In the genomic region with DNA sequence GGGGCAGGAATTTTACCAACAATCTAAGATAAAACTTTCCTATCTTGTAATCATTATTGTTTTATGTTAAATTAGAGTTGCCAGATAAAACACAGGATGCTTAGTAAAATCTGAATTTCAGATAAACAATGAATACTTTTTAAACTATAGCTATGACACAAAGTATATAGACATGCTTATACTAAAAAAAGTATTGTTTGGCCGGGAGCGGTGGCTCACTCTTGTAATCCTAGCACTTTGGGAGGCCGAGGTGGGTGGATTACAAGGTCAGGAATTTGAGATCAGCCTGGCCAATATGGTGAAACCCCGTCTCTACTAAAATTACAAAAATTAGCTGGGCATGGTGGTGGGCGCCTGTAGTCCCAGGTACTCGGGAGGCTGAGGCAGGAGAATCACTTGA, we compare ENCODE assay signal across 8 cellular contexts. TPM values are rescaled to one million over a fixed set of nuclear protein-coding genes. Genes with fewer than 3 reads are reported as not detected.
DNase-seq lines count a peak whose midpoint lies in the region; ATAC-seq and TF ChIP-seq lines count a peak whose summit lies in the region.
"Not testable (repeated sequence)": the region's sequence is repeated elsewhere in the genome, so short reads cannot be mapped to it uniquely, and the experiment has no call there.
"Had no signal": no experiment of that assay in that cellular context is flagged by ENCODE, and none has a peak within 500 bp of the region (broad histone marks: within the 10 kb centered on the region; RNA-seq: fewer than 3 reads in every experiment).

No MANE protein-coding gene starts in this region.

- H3K27me3 Mint-ChIP-seq in HFFc6 (ENCODE audit: insufficient read depth); activated CD4-positive, alpha-beta T cell treated with anti-CD3 and anti-CD28 coated beads for 36 hours; chondrocyte (ENCODE audit: low read depth): not testable (repeated sequence)
- H3K27me3 Mint-ChIP-seq in activated T-helper 2 cell treated with anti-CD3 and anti-CD28 coated beads, Interferon-gamma antibody, Interleukin-2, Interleukin-4, amounts not matched to agents 10 μg/mL and 5 μg/mL and 100 μg/mL, durations not matched to agents 14 hours and 24 hours and 36 hours (ENCODE audit: low read depth): peaks cover 14% of the 10 kb centered on the region

- not testable (repeated sequence) for H3K4me2 ChIP-seq in SK-N-SH; skeletal muscle satellite cell (ENCODE audit: low read length)

- H3K4me1 ChIP-seq in SK-N-SH (ENCODE audit: control insufficient read depth in 1 of 2, insufficient read depth in 2 of 2, low read depth in 1 of 2, low read length in 1 of 2): peaks cover 0 to 21% of the 10 kb centered on the region in 2 experiments; a peak in 3 of 4 replicates
- peaks cover 59% of the 10 kb centered on the region for H3K4me1 ChIP-seq in skeletal muscle satellite cell (ENCODE audit: control insufficient read depth, insufficient read depth, low read length)

- H3K27me3 ChIP-seq in SK-N-SH (ENCODE audit: insufficient read depth); skeletal muscle satellite cell (ENCODE audit: control insufficient read depth, insufficient read depth, low read length): not testable (repeated sequence)

- WGBS in SK-N-SH (ENCODE audit: low lambda C conversion rate): 95% methylated on average over 6 of the region's 6 CpGs

- not testable (repeated sequence) for H3K9me3 Mint-ChIP-seq in HFFc6; activated CD4-positive, alpha-beta T cell treated with anti-CD3 and anti-CD28 coated beads for 36 hours (ENCODE audit: low read depth); activated T-helper 2 cell treated with anti-CD3 and anti-CD28 coated beads, Interferon-gamma antibody, Interleukin-2, Interleukin-4, amounts not matched to agents 10 μg/mL and 5 μg/mL and 100 μg/mL, durations not matched to agents 14 hours and 24 hours and 36 hours; chondrocyte (ENCODE audit: low read depth)

- H3K9me2 ChIP-seq in SK-N-SH: not testable (repeated sequence)

- TF ChIP-seq EP300 in SK-N-SH (IDR thresholded peaks at IDR 0.05; ENCODE audit: borderline replicate concordance in 1 of 2, low read depth in 1 of 2, low read length in 1 of 2): not testable (repeated sequence)

- CTCF ChIA-PET in SK-N-SH (lab: Yijun Ruan, JAX): interaction anchor here (1.5 to 2.9 kb wide), 2 partner anchors 11 to 21 kb away, joined by 4 to 9 read pairs; no protein-coding TSS in a partner anchor
- CTCF ChIA-PET in activated CD4-positive, alpha-beta T cell treated with anti-CD3 and anti-CD28 coated beads for 36 hours (lab: Charles Lee): interaction anchor here (0.9 to 3.3 kb wide), 3 partner anchors 9 to 31 kb away, joined by 4 to 9 read pairs (median 6); no protein-coding TSS in a partner anchor

- not testable (repeated sequence) for H4K20me1 ChIP-seq in SK-N-SH (ENCODE audit: insufficient read depth)

- intact Hi-C loops in activated CD4-positive, alpha-beta T cell treated with anti-CD3 and anti-CD28 coated beads for 36 hours (cut with DNase I, micrococcal nuclease); activated T-helper 2 cell treated with anti-CD3 and anti-CD28 coated beads, Interferon-gamma antibody, Interleukin-2, Interleukin-4, amounts not matched to agents 10 μg/mL and 5 μg/mL and 100 μg/mL, durations not matched to agents 14 hours and 24 hours and 36 hours (cut with micrococcal nuclease): not testable (repeated sequence)

- DNase-seq in HFFc6; SK-N-SH; activated CD4-positive, alpha-beta T cell treated with anti-CD3 and anti-CD28 coated beads for 36 hours; activated T-helper 2 cell treated with anti-CD3 and anti-CD28 coated beads, Interferon-gamma antibody, Interleukin-2, Interleukin-4, amounts not matched to agents 10 μg/mL and 5 μg/mL and 100 μg/mL, durations not matched to agents 14 hours and 24 hours and 36 hours (ENCODE audit: low spot score); chondrocyte (ENCODE audit: low spot score): not testable (repeated sequence)

- POLR2A ChIA-PET in SK-N-SH (lab: Yijun Ruan, JAX); activated CD4-positive, alpha-beta T cell treated with anti-CD3 and anti-CD28 coated beads for 36 hours (lab: Charles Lee): not testable (repeated sequence)

- H2AFZ ChIP-seq in SK-N-SH (ENCODE audit: low read depth): not testable (repeated sequence)

- not testable (repeated sequence) for H3K4me3 ChIP-seq in SK-N-SH (ENCODE audit: low read depth in 2 of 2, low read length in 1 of 2); skeletal muscle satellite cell (ENCODE audit: low read length)

- not testable (repeated sequence) for TF ChIP-seq RAD21 in SK-N-SH (IDR thresholded peaks at IDR 0.05; ENCODE audit: low read length)

- H3K36me3 ChIP-seq in SK-N-SH (replicated peaks in 1 of 2; ENCODE audit: control insufficient read depth in 1 of 2, insufficient read depth in 2 of 2, low read length in 1 of 2); skeletal muscle satellite cell (ENCODE audit: insufficient read depth, low read length): not testable (repeated sequence)

- not testable (repeated sequence) for H3K36me3 Mint-ChIP-seq in HFFc6 (ENCODE audit: low read depth); activated CD4-positive, alpha-beta T cell treated with anti-CD3 and anti-CD28 coated beads for 36 hours (ENCODE audit: low read depth); activated T-helper 2 cell treated with anti-CD3 and anti-CD28 coated beads, Interferon-gamma antibody, Interleukin-2, Interleukin-4, amounts not matched to agents 10 μg/mL and 5 μg/mL and 100 μg/mL, durations not matched to agents 14 hours and 24 hours and 36 hours (ENCODE audit: low read depth); chondrocyte (ENCODE audit: low read depth)

- H3K9ac ChIP-seq in SK-N-SH (peak overlapping the region; percentile 13; the same call in 1 of the 2 replicates), skeletal muscle satellite cell (ENCODE audit: low read depth, low read length) (peak overlapping the region; percentile 23)

- H3K4me1 Mint-ChIP-seq in HFFc6 (ENCODE audit: low read depth): peaks cover 67% of the 10 kb centered on the region
- H3K4me1 Mint-ChIP-seq in activated CD4-positive, alpha-beta T cell treated with anti-CD3 and anti-CD28 coated beads for 36 hours: peaks cover 37% of the 10 kb centered on the region
- peaks cover 20% of the 10 kb centered on the region for H3K4me1 Mint-ChIP-seq in activated T-helper 2 cell treated with anti-CD3 and anti-CD28 coated beads, Interferon-gamma antibody, Interleukin-2, Interleukin-4, amounts not matched to agents 10 μg/mL and 5 μg/mL and 100 μg/mL, durations not matched to agents 14 hours and 24 hours and 36 hours (ENCODE audit: low read depth)
- peaks cover 70% of the 10 kb centered on the region for H3K4me1 Mint-ChIP-seq in chondrocyte (ENCODE audit: low read depth)

- H3K4me3 Mint-ChIP-seq in HFFc6; activated CD4-positive, alpha-beta T cell treated with anti-CD3 and anti-CD28 coated beads for 36 hours; activated T-helper 2 cell treated with anti-CD3 and anti-CD28 coated beads, Interferon-gamma antibody, Interleukin-2, Interleukin-4, amounts not matched to agents 10 μg/mL and 5 μg/mL and 100 μg/mL, durations not matched to agents 14 hours and 24 hours and 36 hours (ENCODE audit: low read depth); chondrocyte (ENCODE audit: unreplicated experiment): not testable (repeated sequence)

- ATAC-seq in activated CD4-positive, alpha-beta T cell treated with anti-CD3 and anti-CD28 coated beads for 36 hours: peak; percentile 41

- not testable (repeated sequence) for H3K79me2 ChIP-seq in SK-N-SH (ENCODE audit: insufficient read depth)

- H3K27ac ChIP-seq in SK-N-SH (ENCODE audit: low read depth in 2 of 2, low read length in 1 of 2): peak overlapping the region in 1 of 2 experiments; percentile 44; a peak in 2 of 4 replicates

- TF ChIP-seq CTCF in HFFc6 (IDR thresholded peaks at IDR 0.05); SK-N-SH (IDR thresholded peaks at IDR 0.05); chondrocyte (IDR thresholded peaks at IDR 0.05): not testable (repeated sequence)

- peaks cover 37% of the 10 kb centered on the region for H3F3A ChIP-seq in SK-N-SH (replicated peaks; ENCODE audit: insufficient read depth)

- H3K27ac Mint-ChIP-seq in HFFc6 (peak overlapping the region; percentile 27), chondrocyte (ENCODE audit: unreplicated experiment) (peak overlapping the region; percentile 86)
- peak overlapping the region; percentile 20 for H3K27ac Mint-ChIP-seq in activated CD4-positive, alpha-beta T cell treated with anti-CD3 and anti-CD28 coated beads for 36 hours
- H3K27ac Mint-ChIP-seq in activated T-helper 2 cell treated with anti-CD3 and anti-CD28 coated beads, Interferon-gamma antibody, Interleukin-2, Interleukin-4, amounts not matched to agents 10 μg/mL and 5 μg/mL and 100 μg/mL, durations not matched to agents 14 hours and 24 hours and 36 hours: peak overlapping the region; percentile 15

- H3K9me3 ChIP-seq in SK-N-SH; skeletal muscle satellite cell (replicated peaks; ENCODE audit: low read length): not testable (repeated sequence)

RNA-seq across cellular contexts. Expression of a gene that starts 23.9 kb away (rescaled TPM):
- not detected for total RNA-seq in HFFc6 (2021; fragmentation: NEBNext Ultra II Directional; extraction: Animal tissue kit (Norgen Biotek cat#: 25700))
- polyA plus RNA-seq in SK-N-SH (2012; rRNA removed): 0.16 TPM in 1 of 2 replicates, not detected in the other
- polyA plus RNA-seq in SK-N-SH (2012; cell fraction: cytosol; rRNA removed): 0.04 and 0.09 TPM in 2 replicates
- 0.12 and 0.30 TPM in 2 replicates for polyA plus RNA-seq in SK-N-SH (2012; cell fraction: nucleus; rRNA removed)
- not detected for total RNA-seq in activated CD4-positive, alpha-beta T cell treated with anti-CD3 and anti-CD28 coated beads for 36 hours
- not detected in 2 replicates for total RNA-seq in activated T-helper 2 cell treated with anti-CD3 and anti-CD28 coated beads, Interferon-gamma antibody, Interleukin-2, Interleukin-4, amounts not matched to agents 10 μg/mL and 5 μg/mL and 100 μg/mL, durations not matched to agents 14 hours and 24 hours and 36 hours
- total RNA-seq in chondrocyte: not detected in 3 replicates
- total RNA-seq in skeletal muscle satellite cell (2012; rRNA removed): not detected in 2 replicates
- total RNA-seq: Caco-2; CD4-positive, alpha-beta T cell had no signal

RNA-seq across cellular contexts. Expression of a gene that starts 24.8 kb away (rescaled TPM):
- total RNA-seq in HFFc6 (2021; fragmentation: NEBNext Ultra II Directional; extraction: Animal tissue kit (Norgen Biotek cat#: 25700)): under 1 TPM in 5 of 6 experiments, not detected in 1; 0.19 to 0.34 (median 0.23) TPM
- 0.11 and 0.13 TPM in 2 replicates for polyA plus RNA-seq in SK-N-SH (2012; rRNA removed)
- polyA plus RNA-seq in SK-N-SH (2012; cell fraction: cytosol; rRNA removed): 0.04 and 0.07 TPM in 2 replicates
- 0.23 and 0.24 TPM in 2 replicates for polyA plus RNA-seq in SK-N-SH (2012; cell fraction: nucleus; rRNA removed)
- not detected for total RNA-seq in activated CD4-positive, alpha-beta T cell treated with anti-CD3 and anti-CD28 coated beads for 36 hours
- not detected in 2 replicates for total RNA-seq in activated T-helper 2 cell treated with anti-CD3 and anti-CD28 coated beads, Interferon-gamma antibody, Interleukin-2, Interleukin-4, amounts not matched to agents 10 μg/mL and 5 μg/mL and 100 μg/mL, durations not matched to agents 14 hours and 24 hours and 36 hours
- total RNA-seq in chondrocyte: 0.70 to 1.3 TPM (median 0.77 TPM) in 3 replicates
- total RNA-seq in skeletal muscle satellite cell (2012; rRNA removed): 0.76 and 1.5 TPM in 2 replicates
- total RNA-seq: Caco-2; CD4-positive, alpha-beta T cell had no signal

RNA-seq across cellular contexts. Expression of a gene that starts 28.1 kb away (rescaled TPM):
- 1 to 10 TPM; 2.5 to 4.1 (median 3.3) TPM for total RNA-seq in HFFc6 (2021; fragmentation: NEBNext Ultra II Directional; extraction: Animal tissue kit (Norgen Biotek cat#: 25700))
- polyA plus RNA-seq in SK-N-SH (2012; rRNA removed): 2.0 and 3.0 TPM in 2 replicates
- 1.9 and 2.0 TPM in 2 replicates for polyA plus RNA-seq in SK-N-SH (2012; cell fraction: cytosol; rRNA removed)
- 1.5 and 2.7 TPM in 2 replicates for polyA plus RNA-seq in SK-N-SH (2012; cell fraction: nucleus; rRNA removed)
- not detected for total RNA-seq in activated CD4-positive, alpha-beta T cell treated with anti-CD3 and anti-CD28 coated beads for 36 hours
- not detected in 2 replicates for total RNA-seq in activated T-helper 2 cell treated with anti-CD3 and anti-CD28 coated beads, Interferon-gamma antibody, Interleukin-2, Interleukin-4, amounts not matched to agents 10 μg/mL and 5 μg/mL and 100 μg/mL, durations not matched to agents 14 hours and 24 hours and 36 hours
- total RNA-seq in chondrocyte: 7.2 to 16.6 TPM (median 7.8 TPM) in 3 replicates
- 0.25 and 2.4 TPM in 2 replicates for total RNA-seq in skeletal muscle satellite cell (2012; rRNA removed)
- total RNA-seq: Caco-2; CD4-positive, alpha-beta T cell had no signal

Comparison
In these comparisons a context has a peak if more than half of its experiments do, and no peak if none do; other contexts are left out.
1. H3K27ac Mint-ChIP-seq: peak in every context shown above with its lines; median percentile 86 in chondrocyte; 27 in HFFc6; 20 in activated CD4-positive, alpha-beta T cell treated with anti-CD3 and anti-CD28 coated beads for 36 hours; 15 in activated T-helper 2 cell treated with anti-CD3 and anti-CD28 coated beads, Interferon-gamma antibody, Interleukin-2, Interleukin-4, amounts not matched to agents 10 μg/mL and 5 μg/mL and 100 μg/mL, durations not matched to agents 14 hours and 24 hours and 36 hours.